In genomic region chr16:86580063-86580797, GRCh38 we compare ENCODE assay signal across 2 cellular contexts.
A peak's percentile ranks its signal among the peaks of the same experiment; 100 is the strongest.
TF ChIP-seq lines count a peak whose summit lies in the region.

No MANE protein-coding gene starts in this region.

TF ChIP-seq in IMR-90, 13 proteins besides CTCF, POLR2A, EP300 and RAD21:
- TF ChIP-seq CHD1 (IDR thresholded peaks at IDR 0.05; ENCODE audit: low read depth, low read length) (no peak), CEBPB (IDR thresholded peaks at IDR 0.05; ENCODE audit: low read depth, low read length) (no peak), FOS (IDR thresholded peaks at IDR 0.05; ENCODE audit: low read depth, low read length) (no peak), MXI1 (IDR thresholded peaks at IDR 0.05; ENCODE audit: borderline replicate concordance, low read depth, low read length) (no peak), MAFK (IDR thresholded peaks at IDR 0.05; ENCODE audit: low read depth, low read length) (no peak), NFE2L2 (IDR thresholded peaks at IDR 0.05; ENCODE audit: low read depth, low read length) (no peak), RCOR1 (IDR thresholded peaks at IDR 0.05; ENCODE audit: insufficient replicate concordance, low read length) (no peak), RFX5 (IDR thresholded peaks at IDR 0.05; ENCODE audit: low read depth, low read length) (no peak), BHLHE40 (IDR thresholded peaks at IDR 0.05; ENCODE audit: low read depth, low read length) (no peak), MAZ (IDR thresholded peaks at IDR 0.05; ENCODE audit: borderline replicate concordance, low read depth, low read length) (no peak), USF2 (IDR thresholded peaks at IDR 0.05; ENCODE audit: low read depth, low read length) (no peak), SMC3 (IDR thresholded peaks at IDR 0.05; ENCODE audit: low read depth, low read length) (no peak)
- TF ChIP-seq, protein P1, sequence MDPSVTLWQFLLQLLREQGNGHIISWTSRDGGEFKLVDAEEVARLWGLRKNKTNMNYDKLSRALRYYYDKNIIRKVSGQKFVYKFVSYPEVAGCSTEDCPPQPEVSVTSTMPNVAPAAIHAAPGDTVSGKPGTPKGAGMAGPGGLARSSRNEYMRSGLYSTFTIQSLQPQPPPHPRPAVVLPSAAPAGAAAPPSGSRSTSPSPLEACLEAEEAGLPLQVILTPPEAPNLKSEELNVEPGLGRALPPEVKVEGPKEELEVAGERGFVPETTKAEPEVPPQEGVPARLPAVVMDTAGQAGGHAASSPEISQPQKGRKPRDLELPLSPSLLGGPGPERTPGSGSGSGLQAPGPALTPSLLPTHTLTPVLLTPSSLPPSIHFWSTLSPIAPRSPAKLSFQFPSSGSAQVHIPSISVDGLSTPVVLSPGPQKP (IDR thresholded peaks at IDR 0.05; ENCODE audit: borderline replicate concordance, low read depth, low read length): no peak

TF ChIP-seq in H1, 55 proteins besides CTCF, POLR2A, EP300 and RAD21:
- TF ChIP-seq EZH2 (IDR thresholded peaks at IDR 0.05; ENCODE audit: low read depth, low read length, severe bottlenecking): peak; percentile 27
- TF ChIP-seq TAF7 (optimal IDR thresholded peaks at IDR 0.05; ENCODE audit: borderline replicate concordance, low read depth, low read length): no peak
